13 cellular contexts compared by ENCODE assay signal in the genomic region with DNA sequence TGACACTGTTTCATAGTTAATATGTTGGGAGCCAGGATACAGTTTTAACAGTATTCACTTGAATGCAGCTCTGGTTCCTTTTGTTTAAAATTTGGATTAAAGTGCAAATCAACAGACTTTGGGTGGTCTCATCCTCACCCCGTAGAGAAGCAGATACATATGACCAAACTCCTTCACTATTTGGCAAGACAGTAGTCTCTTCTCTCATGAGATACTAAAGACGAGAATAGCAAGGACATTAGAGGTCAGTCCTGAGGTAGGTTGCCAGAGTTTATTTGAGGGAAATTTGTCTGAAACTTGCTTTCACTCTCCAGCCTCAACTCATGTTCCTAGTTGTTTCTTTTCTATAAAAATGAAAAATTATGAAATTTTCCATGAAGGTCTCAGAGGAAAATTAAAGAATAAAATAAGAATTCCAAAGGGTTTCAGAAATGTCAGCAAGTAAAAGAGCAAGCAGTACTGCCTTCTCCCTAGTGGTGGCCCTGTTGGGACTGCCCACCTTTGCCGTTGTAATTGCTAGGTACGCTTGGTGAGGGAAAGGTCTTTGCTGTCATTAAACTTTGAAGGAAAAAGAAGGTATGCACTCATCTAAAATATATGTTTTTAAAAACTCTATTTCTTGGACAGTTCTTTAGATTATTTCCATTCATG.
DNase-seq lines count a peak whose midpoint lies in the region; ATAC-seq and TF ChIP-seq lines count a peak whose summit lies in the region.
"Had no signal": no experiment of that assay in that cellular context is flagged by ENCODE, and none has a peak within 500 bp of the region (broad histone marks: within the 10 kb centered on the region; RNA-seq: fewer than 3 reads in every experiment).

No MANE protein-coding gene starts in this region.

- H3K4me3 ChIP-seq in BE2C (ENCODE audit: low read depth, low read length) = no peak overlapping the region
- H3K4me3 ChIP-seq in brain microvascular endothelial cell (ENCODE audit: low read depth, low read length) = no peak overlapping the region
- H3K4me3 ChIP-seq in right atrium auricular region = no peak overlapping the region
- no peak overlapping the region for H3K4me3 ChIP-seq in sigmoid colon

- no peak for ATAC-seq in GM19328 (IDR thresholded peaks at IDR 0.05; ENCODE audit: unreplicated experiment)
- ATAC-seq: activated CD4-positive, alpha-beta T cell treated with anti-CD3 and anti-CD28 coated beads for 36 hours had no signal

- WGBS in sigmoid colon, 2 donors = 79 to 85% methylated on average over 4 of the region's 4 CpGs

- in situ Hi-C loops in brain microvascular endothelial cell (cut with HindIII; ENCODE audit: low pct_ligation_motif_present, low sequenced_read_pairs) = no loop called here

- TF ChIP-seq EP300 in sigmoid colon (IDR thresholded peaks at IDR 0.05) = no peak

- no peak for DNase-seq in BE2C
- DNase-seq in brain microvascular endothelial cell = no peak
- no peak for DNase-seq in right atrium auricular region (ENCODE audit: low spot score)
- no peak for DNase-seq in sigmoid colon
- no peak for DNase-seq in DMS 273 (lab: John Stamatoyannopoulos, UW; ENCODE audit: unreplicated experiment)
- no peak for DNase-seq in NCI-H2171 (lab: John Stamatoyannopoulos, UW)
- no peak for DNase-seq in dedifferentiated amniotic fluid mesenchymal stem cell (ENCODE audit: extremely low spot score)
- DNase-seq: ACHN; activated CD4-positive, alpha-beta T cell treated with anti-CD3 and anti-CD28 coated beads for 36 hours; NCI-H2081 treated with DMSO at 0.1 percent for 48 hours; stimulated activated CD4-positive, alpha-beta T cell treated with anti-CD3 and anti-CD28 coated beads, Interleukin-15, amount 100 ng/mL, for 24 hours; trophoblast cell had no signal

- H3K36me3 ChIP-seq in BE2C = peaks cover 5% of the 10 kb centered on the region; the same call in 1 of the 2 replicates
- no peaks in the 10 kb centered on the region for H3K36me3 ChIP-seq in brain microvascular endothelial cell (replicated peaks)
- H3K36me3 ChIP-seq in right atrium auricular region = no peaks in the 10 kb centered on the region
- no peaks in the 10 kb centered on the region for H3K36me3 ChIP-seq in sigmoid colon

- intact Hi-C loops in sigmoid colon (cut with DNase I) = loop anchor here (5.0 kb wide), 2 partner anchors 52 to 67 kb away; no protein-coding TSS in a partner anchor

- H3K27me3 ChIP-seq in BE2C = no peaks in the 10 kb centered on the region
- H3K27me3 ChIP-seq in brain microvascular endothelial cell (replicated peaks) = no peaks in the 10 kb centered on the region
- no peaks in the 10 kb centered on the region for H3K27me3 ChIP-seq in right atrium auricular region
- no peaks in the 10 kb centered on the region for H3K27me3 ChIP-seq in sigmoid colon

- peak; percentile 29; the same call in 1 of the 2 replicates for TF ChIP-seq CTCF in BE2C (IDR thresholded peaks at IDR 0.05; ENCODE audit: low read depth, low read length)
- TF ChIP-seq CTCF in brain microvascular endothelial cell (IDR thresholded peaks at IDR 0.05; ENCODE audit: low read depth, low read length, missing control alignments) = peak; percentile 3
- TF ChIP-seq CTCF in right atrium auricular region (IDR thresholded peaks at IDR 0.05) = peak; percentile 21 to 50
- TF ChIP-seq CTCF in sigmoid colon (IDR thresholded peaks at IDR 0.05) = peak in 2 of 4 experiments; percentile 33 to 55

- H3K4me1 ChIP-seq in BE2C (peaks cover 10% of the 10 kb centered on the region), right atrium auricular region (peaks cover 0 to 44% of the 10 kb centered on the region in 2 donors), sigmoid colon (peaks cover 0 to 54% (median 46%) of the 10 kb centered on the region in 4 donors)

- H3K27ac ChIP-seq in brain microvascular endothelial cell (no peak overlapping the region), right atrium auricular region (peak overlapping the region; percentile 53 to 77), sigmoid colon (peak overlapping the region; percentile 67 to 84 (median 72))

- TF ChIP-seq POLR2A in sigmoid colon (IDR thresholded peaks at IDR 0.05) = no peak

- H3K9me3 ChIP-seq in BE2C (no peaks in the 10 kb centered on the region), right atrium auricular region (no peaks in the 10 kb centered on the region), sigmoid colon (no peaks in the 10 kb centered on the region)
